Comparison of ENCODE assay signal across 28 cellular contexts in genomic region chr2:190802133-190802532, GRCh38.
DNase-seq lines count a peak whose midpoint lies in the region; ATAC-seq and TF ChIP-seq lines count a peak whose summit lies in the region.
"Had no signal": no experiment of that assay in that cellular context is flagged by ENCODE, and none has a peak within 500 bp of the region (broad histone marks: within the 10 kb centered on the region; RNA-seq: fewer than 3 reads in every experiment).

No MANE protein-coding gene starts in this region.

- H3K27me3 ChIP-seq in Caco-2 (replicated peaks; ENCODE audit: control insufficient read depth, insufficient read depth, low read length) (no peaks in the 10 kb centered on the region), H9 (ENCODE audit: insufficient read depth, low read length) (no peaks in the 10 kb centered on the region), trophoblast cell (ENCODE audit: insufficient read depth, low read length) (no peaks in the 10 kb centered on the region)
- H3K27me3 ChIP-seq: SJCRH30, transverse colon had no signal

- H3K36me3 ChIP-seq in Caco-2 (ENCODE audit: control insufficient read depth, insufficient read depth, low read length) (no peaks in the 10 kb centered on the region), trophoblast cell (ENCODE audit: control insufficient read depth in 1 of 2, insufficient read depth in 2 of 2, low read length in 2 of 2) (no peaks in the 10 kb centered on the region)
- H3K36me3 ChIP-seq: prostate gland, SJCRH30, transverse colon, WERI-Rb-1 had no signal

- H3K4me3 Mint-ChIP-seq in Caco-2 (ENCODE audit: unreplicated experiment) = no peak overlapping the region
- H3K4me3 Mint-ChIP-seq in H9 = 0 out of 5 replicates have a peak overlapping the region, but pooled peaks of 1 of the 2 experiments have one; percentile 1
- no peak overlapping the region for H3K4me3 Mint-ChIP-seq in activated CD8-positive, alpha-beta T cell treated with anti-CD3 and anti-CD28 coated beads for 36 hours
- H3K4me3 Mint-ChIP-seq: CD4-positive, alpha-beta T cell; natural killer cell; T-helper 17 cell had no signal

- no TSS peak for BruUV-seq in Caco-2 (replicated peaks; lab: Mats Ljungman, UMichigan)

- H3K79me1 ChIP-seq in H9 (ENCODE audit: insufficient read depth, low read depth, low read length, poor library complexity, severe bottlenecking) (no peaks in the 10 kb centered on the region), trophoblast cell (ENCODE audit: low read length) (no peaks in the 10 kb centered on the region)

- H3K14ac ChIP-seq in H9 (ENCODE audit: insufficient read depth, low read length) (no peak overlapping the region), trophoblast cell (ENCODE audit: low read length) (no peak overlapping the region)

- H3K27ac Mint-ChIP-seq in Caco-2 (ENCODE audit: unreplicated experiment) (peak overlapping the region; percentile 7), H9 (peak overlapping the region in 1 of 3 experiments; percentile 41; a peak in 2 of 7 replicates)
- H3K27ac Mint-ChIP-seq in activated CD8-positive, alpha-beta T cell treated with anti-CD3 and anti-CD28 coated beads for 36 hours = no peak overlapping the region
- H3K27ac Mint-ChIP-seq: CD4-positive, alpha-beta T cell; natural killer cell; T-helper 17 cell had no signal

- H2AK5ac ChIP-seq in H9 (ENCODE audit: insufficient read length, low read length) (no peak overlapping the region), trophoblast cell (ENCODE audit: low read length) (no peak overlapping the region)

- H3K23ac ChIP-seq in H9 (ENCODE audit: insufficient read length, low read depth, low read length) = no peak overlapping the region
- no peak overlapping the region for H3K23ac ChIP-seq in trophoblast cell (ENCODE audit: low read length)

- H2BK15ac ChIP-seq in H9 (ENCODE audit: low read depth, low read length) = no peak overlapping the region

- H4K8ac ChIP-seq in H9 (replicated peaks; ENCODE audit: insufficient read length, low read depth, low read length) (no peak overlapping the region), trophoblast cell (ENCODE audit: low read depth, low read length) (no peak overlapping the region)

- no peak overlapping the region for H3K4ac ChIP-seq in H9 (ENCODE audit: low read depth, low read length)
- H3K4ac ChIP-seq in trophoblast cell (ENCODE audit: low read depth, low read length) = no peak overlapping the region

- WGBS in H9 (ENCODE audit: extremely low coverage, insufficient read length, low lambda C conversion rate) = no CpG with 5 or more reads among the region's 3 CpGs
- WGBS in trophoblast cell (ENCODE audit: extremely low coverage, insufficient coverage, insufficient read length) = no CpG with 5 or more reads among the region's 3 CpGs

- no peak overlapping the region for H2BK20ac ChIP-seq in H9 (ENCODE audit: low read depth, low read length, poor library complexity, severe bottlenecking)

- no peak overlapping the region for H3K9ac ChIP-seq in H9 (ENCODE audit: extremely low read depth, insufficient read length, low read length)
- H3K9ac ChIP-seq in trophoblast cell (ENCODE audit: low read length) = no peak overlapping the region

- H3K4me1 ChIP-seq in Caco-2 = peaks cover 41% of the 10 kb centered on the region
- H3K4me1 ChIP-seq in H9 (ENCODE audit: insufficient read depth, low read length) = peaks cover 5% of the 10 kb centered on the region
- no peaks in the 10 kb centered on the region for H3K4me1 ChIP-seq in trophoblast cell (ENCODE audit: control insufficient read depth in 1 of 2, insufficient read depth in 2 of 2, low read length in 2 of 2)
- H3K4me1 ChIP-seq: prostate gland, SJCRH30, transverse colon had no signal

- H3K4me3 ChIP-seq in Caco-2 (ENCODE audit: low read depth, low read length) = no peak overlapping the region
- no peak overlapping the region for H3K4me3 ChIP-seq in trophoblast cell (ENCODE audit: low read depth, low read length)
- H3K4me3 ChIP-seq: prostate gland, SJCRH30, skin epidermis, transverse colon had no signal

- H2BK120ac ChIP-seq in H9 (ENCODE audit: low read depth, low read length, poor library complexity, severe bottlenecking) (no peak overlapping the region), trophoblast cell (ENCODE audit: insufficient read depth, low read length, poor library complexity) (no peak overlapping the region)

- H3K9me3 ChIP-seq in Caco-2 (no peaks in the 10 kb centered on the region), H9 (ENCODE audit: control insufficient read depth, low read depth, low read length) (no peaks in the 10 kb centered on the region), trophoblast cell (ENCODE audit: insufficient read depth, low read depth, low read length) (no peaks in the 10 kb centered on the region)
- H3K9me3 ChIP-seq: prostate gland, SJCRH30, transverse colon had no signal

- DNase-seq in Caco-2 (peak; percentile 38 to 45), H9 (peak; percentile 64), OCI-M1 (lab: John Stamatoyannopoulos, UW) (peak; percentile 17), iPS-NIHi11 (ENCODE audit: low spot score) (peak; percentile 54), trophoblast cell (no peak), mesenteric fat pad (ENCODE audit: low spot score) (no peak)
- DNase-seq in activated CD8-positive, alpha-beta T cell treated with anti-CD3 and anti-CD28 coated beads for 36 hours = no peak
- DNase-seq: activated CD4-positive, alpha-beta T cell treated with anti-CD3 and anti-CD28 coated beads, Interleukin-2, amount 50 U/mL, for 48 hours; activated gamma-delta T cell treated with Interleukin-2 at 50 U/mL for 16 hours; CD4-positive, alpha-beta T cell; central memory CD4-positive, alpha-beta T cell; DMS53; GOT3; Karpas-422; left cardiac atrium; mesenchymal stem cell; natural killer cell; NCI-H1048; NCI-H2107; SJCRH30; stimulated activated naive CD4-positive, alpha-beta T cell treated with Interleukin-2 at 50 U/mL for 16 hours; T-helper 17 cell; transverse colon; WERI-Rb-1 had no signal

- no peak overlapping the region for H3K56ac ChIP-seq in H9 (ENCODE audit: insufficient read length, low read depth, low read length)

- H3K23me2 ChIP-seq in H9 (ENCODE audit: insufficient read length, low read depth, low read length, poor library complexity, severe bottlenecking) = no peaks in the 10 kb centered on the region

- H3K79me2 ChIP-seq in H9 (ENCODE audit: insufficient read depth, low read length) (no peaks in the 10 kb centered on the region), trophoblast cell (ENCODE audit: control insufficient read depth, insufficient read depth, low read length, poor library complexity) (no peaks in the 10 kb centered on the region)

- intact Hi-C loops in Caco-2 (cut with micrococcal nuclease; ENCODE audit: unreplicated experiment) = no loop called here
- intact Hi-C loops in activated CD8-positive, alpha-beta T cell treated with anti-CD3 and anti-CD28 coated beads for 36 hours (cut with micrococcal nuclease) = no loop called here

- H3K18ac ChIP-seq in H9 (ENCODE audit: insufficient read length, low read depth, low read length) = no peak overlapping the region
- H3K18ac ChIP-seq in trophoblast cell (ENCODE audit: low read length) = no peak overlapping the region

- H4K12ac ChIP-seq in trophoblast cell (ENCODE audit: low read depth, low read length) = no peak overlapping the region

- no peak overlapping the region for H3T11ph ChIP-seq in H9 (ENCODE audit: low read length)

- no peak for ATAC-seq in HG02852 (IDR thresholded peaks at IDR 0.05; ENCODE audit: unreplicated experiment)
- ATAC-seq in activated CD8-positive, alpha-beta T cell treated with anti-CD3 and anti-CD28 coated beads for 36 hours = no peak
- ATAC-seq: esophagus mucosa, natural killer cell, T-helper 17 cell had no signal

- H3K9me3 Mint-ChIP-seq in Caco-2 (ENCODE audit: unreplicated experiment) (no peaks in the 10 kb centered on the region), H9 (no peaks in the 10 kb centered on the region)
- H3K9me3 Mint-ChIP-seq in activated CD8-positive, alpha-beta T cell treated with anti-CD3 and anti-CD28 coated beads for 36 hours = no peaks in the 10 kb centered on the region
- H3K9me3 Mint-ChIP-seq: CD4-positive, alpha-beta T cell; natural killer cell had no signal

- no peaks in the 10 kb centered on the region for H4K20me1 ChIP-seq in H9 (ENCODE audit: control insufficient read depth, insufficient read depth, insufficient read length)

- H4K5ac ChIP-seq in H9 (ENCODE audit: insufficient read length, low read depth, low read length) = no peak overlapping the region

- H4K91ac ChIP-seq in H9 (ENCODE audit: insufficient read length, low read depth, low read length) = no peak overlapping the region
- H4K91ac ChIP-seq in trophoblast cell (ENCODE audit: low read depth, low read length) = no peak overlapping the region

- no peak for TF ChIP-seq CTCF in Caco-2 (IDR thresholded peaks at IDR 0.05; ENCODE audit: insufficient read depth in 1 of 2, low read depth in 1 of 2, low read length in 1 of 2, severe bottlenecking in 1 of 2, unreplicated experiment in 1 of 2)
- no peak for TF ChIP-seq CTCF in H9 (conservative IDR thresholded peaks at IDR 0.05)
- TF ChIP-seq CTCF in activated CD8-positive, alpha-beta T cell treated with anti-CD3 and anti-CD28 coated beads for 36 hours (IDR thresholded peaks at IDR 0.05) = no peak

- no peak overlapping the region for H2AFZ ChIP-seq in H9 (ENCODE audit: low read length)
- no peak overlapping the region for H2AFZ ChIP-seq in trophoblast cell (ENCODE audit: insufficient read depth, low read length, poor library complexity)

- H2BK12ac ChIP-seq in H9 (ENCODE audit: insufficient read length, low read depth, low read length) = no peak overlapping the region
- no peak overlapping the region for H2BK12ac ChIP-seq in trophoblast cell (ENCODE audit: low read length)

- CTCF ChIA-PET in Caco-2 (lab: Charles Lee) = interaction anchor here (0.6 to 1.5 kb wide), 2 partner anchors 13 to 61 kb away, joined by 3 to 4 read pairs; no protein-coding TSS in a partner anchor
- CTCF ChIA-PET in activated CD8-positive, alpha-beta T cell treated with anti-CD3 and anti-CD28 coated beads for 36 hours (lab: Charles Lee) = interaction anchor here (0.6 to 2.9 kb wide), 5 partner anchors 19 to 708 kb away, joined by 3 to 19 read pairs (median 3); no protein-coding TSS in a partner anchor

- no peak overlapping the region for H3K4me2 ChIP-seq in H9 (ENCODE audit: insufficient read depth, insufficient read length, low read length)
- H3K4me2 ChIP-seq in trophoblast cell (ENCODE audit: low read length) = no peak overlapping the region

- POLR2A ChIA-PET in Caco-2 (lab: Charles Lee) = no interaction called here
- POLR2A ChIA-PET in activated CD8-positive, alpha-beta T cell treated with anti-CD3 and anti-CD28 coated beads for 36 hours (lab: Charles Lee) = no interaction called here

- H3K27ac ChIP-seq in H9 (ENCODE audit: insufficient read length, low read depth, low read length) = no peak overlapping the region
- no peak overlapping the region for H3K27ac ChIP-seq in trophoblast cell (ENCODE audit: low read depth, low read length)
- H3K27ac ChIP-seq: prostate gland, SJCRH30, skin epidermis, transverse colon, WERI-Rb-1 had no signal

- H3K27me3 Mint-ChIP-seq in Caco-2 (ENCODE audit: insufficient read depth, unreplicated experiment) (no peaks in the 10 kb centered on the region), H9 (ENCODE audit: low read depth) (no peaks in the 10 kb centered on the region)
- H3K27me3 Mint-ChIP-seq in activated CD8-positive, alpha-beta T cell treated with anti-CD3 and anti-CD28 coated beads for 36 hours = no peaks in the 10 kb centered on the region
- H3K27me3 Mint-ChIP-seq: CD4-positive, alpha-beta T cell; T-helper 17 cell had no signal

- H3K36me3 Mint-ChIP-seq in Caco-2 (ENCODE audit: insufficient read depth, unreplicated experiment) = no peaks in the 10 kb centered on the region
- no peaks in the 10 kb centered on the region for H3K36me3 Mint-ChIP-seq in H9 (ENCODE audit: insufficient read depth in 1 of 3, low read depth in 3 of 3)
- H3K36me3 Mint-ChIP-seq in activated CD8-positive, alpha-beta T cell treated with anti-CD3 and anti-CD28 coated beads for 36 hours (ENCODE audit: low read depth) = no peaks in the 10 kb centered on the region
- H3K36me3 Mint-ChIP-seq: natural killer cell had no signal

- no peak overlapping the region for H2BK5ac ChIP-seq in H9 (ENCODE audit: insufficient read length, low read length)
- H2BK5ac ChIP-seq in trophoblast cell (ENCODE audit: low read depth, low read length, poor library complexity) = no peak overlapping the region

- peaks cover 41% of the 10 kb centered on the region for H3K4me1 Mint-ChIP-seq in Caco-2 (ENCODE audit: low read depth, unreplicated experiment)
- peaks cover 35% of the 10 kb centered on the region in 2 experiments for H3K4me1 Mint-ChIP-seq in H9
- H3K4me1 Mint-ChIP-seq in activated CD8-positive, alpha-beta T cell treated with anti-CD3 and anti-CD28 coated beads for 36 hours (ENCODE audit: low read depth) = no peaks in the 10 kb centered on the region
- H3K4me1 Mint-ChIP-seq: natural killer cell, T-helper 17 cell had no signal

Comparison
In these comparisons a context has a peak if more than half of its experiments do, and no peak if none do; other contexts are left out.
1. DNase-seq: peak in Caco-2 (2 of 2), H9 (single experiment), OCI-M1 (single experiment) and iPS-NIHi11 (single experiment); none in activated CD8-positive, alpha-beta T cell treated with anti-CD3 and anti-CD28 coated beads for 36 hours (single experiment), trophoblast cell (0 of 2) and mesenteric fat pad (single experiment).